In genomic region chr6:114354482-114354881, GRCh38 we compare ENCODE assay signal across 7 cellular contexts. TPM values are rescaled to one million over a fixed set of nuclear protein-coding genes. Genes with fewer than 3 reads are reported as not detected.
"Had no signal": no experiment of that assay in that cellular context is flagged by ENCODE, and none has a peak within 500 bp of the region (broad histone marks: within the 10 kb centered on the region; RNA-seq: fewer than 3 reads in every experiment).

No MANE protein-coding gene starts in this region.

- H3K4me3 ChIP-seq: K562 had no signal

- ATAC-seq: HepG2, K562 had no signal

- DNase-seq: IMR-90, KBM-7 had no signal

- H3K27ac ChIP-seq: HL-60 had no signal

RNA-seq across cellular contexts. Expression of gene HS3ST5, which starts 11.7 kb away (rescaled TPM):
- total RNA-seq: HT-29, IMR-90, K562 had no signal
- polyA plus RNA-seq: IgD-negative memory B cell, IMR-90, K562 had no signal
